Comparison of ENCODE assay signal across 9 cellular contexts in genomic region chr13:50365683-50366391, GRCh38.
A peak's percentile ranks its signal among the peaks of the same experiment; 100 is the strongest.
DNase-seq lines count a peak whose midpoint lies in the region; ATAC-seq and TF ChIP-seq lines count a peak whose summit lies in the region.
"Had no signal": no experiment of that assay in that cellular context is flagged by ENCODE, and none has a peak within 500 bp of the region (broad histone marks: within the 10 kb centered on the region; RNA-seq: fewer than 3 reads in every experiment).

No MANE protein-coding gene starts in this region.

- H3K36me3 ChIP-seq in Loucy (ENCODE audit: insufficient read depth, low read length) (no peaks in the 10 kb centered on the region), H7 (replicated peaks; ENCODE audit: control insufficient read depth, insufficient read depth, low read length) (no peaks in the 10 kb centered on the region)
- H3K36me3 ChIP-seq: vagina had no signal

- no peaks in the 10 kb centered on the region for H3K9me3 ChIP-seq in Loucy (ENCODE audit: insufficient read depth, low read depth, low read length)
- H3K9me3 ChIP-seq: vagina had no signal

- H3F3A ChIP-seq in Loucy (ENCODE audit: low read depth) = no peaks in the 10 kb centered on the region

- CTCF ChIA-PET in HEK293T (lab: Yijun Ruan, JAX) = interaction anchor here (0.6 kb wide), 1 partner anchor 435 kb away, joined by 3 read pairs; no protein-coding TSS in a partner anchor

- H2AFZ ChIP-seq in Loucy (ENCODE audit: low read length) = no peak overlapping the region

- no peaks in the 10 kb centered on the region for H4K20me1 ChIP-seq in Loucy (ENCODE audit: insufficient read depth, low read length, poor library complexity, severe bottlenecking)

- H3K9ac ChIP-seq in Loucy (ENCODE audit: low read depth, low read length, poor library complexity, severe bottlenecking) = peak overlapping the region; percentile 58

- TF ChIP-seq CTCF in Loucy (conservative IDR thresholded peaks at IDR 0.05; ENCODE audit: low read length) = no peak

- H3K79me2 ChIP-seq in Loucy (ENCODE audit: insufficient read depth, low read length) = peaks cover 80% of the 10 kb centered on the region

- peak; percentile 60 for ATAC-seq in GM21529 (IDR thresholded peaks at IDR 0.05; ENCODE audit: unreplicated experiment)

- DNase-seq in COR-L47 (lab: John Stamatoyannopoulos, UW) (peak; percentile 76), fibroblast of gingiva (ENCODE audit: low read depth) (peak; percentile 66), HEK293T (ENCODE audit: extremely low spot score) (no peak), H7 (no peak)
- DNase-seq in activated CD4-positive, alpha-beta T cell treated with anti-CD3 and anti-CD28 coated beads for 1 hour = peak; percentile 14
- peak; percentile 59 for DNase-seq in stimulated activated naive CD4-positive, alpha-beta T cell treated with Interleukin-2 at 50 U/mL for 16 hours (lab: John Stamatoyannopoulos, UW)

- H3K27me3 ChIP-seq in Loucy (ENCODE audit: insufficient read depth, low read length, poor library complexity, severe bottlenecking) = no peaks in the 10 kb centered on the region
- no peaks in the 10 kb centered on the region for H3K27me3 ChIP-seq in H7 (ENCODE audit: control insufficient read depth, insufficient read depth, low read length)
- H3K27me3 ChIP-seq: vagina had no signal

- POLR2A ChIA-PET in HEK293T (lab: Yijun Ruan, JAX) = interaction anchor here (1.6 kb wide), 1 partner anchor 242 kb away, joined by 4 read pairs; no protein-coding TSS in a partner anchor

- H3K4me2 ChIP-seq in Loucy (ENCODE audit: low read depth, low read length, poor library complexity, severe bottlenecking) = peak overlapping the region; percentile 61

- H3K4me3 ChIP-seq in Loucy (ENCODE audit: low read length, poor library complexity, severe bottlenecking) (peak overlapping the region; percentile 56), H7 (ENCODE audit: insufficient read depth, low read depth, low read length) (no peak overlapping the region)
- H3K4me3 ChIP-seq: vagina had no signal

- H3K9me2 ChIP-seq in Loucy (replicated peaks; ENCODE audit: low read depth, low read length) = no peaks in the 10 kb centered on the region

- H3K4me1 ChIP-seq in Loucy (ENCODE audit: insufficient read depth, low read length, poor library complexity, severe bottlenecking) = peaks cover 23% of the 10 kb centered on the region
- H3K4me1 ChIP-seq: vagina had no signal

TF ChIP-seq in HEK293T, 16 proteins besides CTCF, POLR2A, EP300 and RAD21:
- TF ChIP-seq FOXM1 (IDR thresholded peaks at IDR 0.05; ENCODE audit: borderline replicate concordance) (no peak), LEF1 (IDR thresholded peaks at IDR 0.05; ENCODE audit: borderline replicate concordance) (no peak), TARDBP (IDR thresholded peaks at IDR 0.05) (no peak), CTBP1 (IDR thresholded peaks at IDR 0.05; ENCODE audit: borderline replicate concordance) (no peak), FOXK2 (IDR thresholded peaks at IDR 0.05) (no peak), PKNOX1 (IDR thresholded peaks at IDR 0.05) (no peak), SP1 (IDR thresholded peaks at IDR 0.05) (no peak), FOXA1 (IDR thresholded peaks at IDR 0.05) (no peak), ELF4 (IDR thresholded peaks at IDR 0.05) (no peak), ZNF384 (IDR thresholded peaks at IDR 0.05) (no peak), SUZ12 (IDR thresholded peaks at IDR 0.05) (no peak), HDGF (IDR thresholded peaks at IDR 0.05; ENCODE audit: borderline replicate concordance) (no peak), L3MBTL2 (conservative IDR thresholded peaks at IDR 0.05) (no peak), ARNT (IDR thresholded peaks at IDR 0.05) (no peak)

Comparison
In these comparisons a context has a peak if more than half of its experiments do, and no peak if none do; other contexts are left out.
1. DNase-seq: peak in COR-L47 (single experiment), activated CD4-positive, alpha-beta T cell treated with anti-CD3 and anti-CD28 coated beads for 1 hour (single experiment), fibroblast of gingiva (single experiment) and stimulated activated naive CD4-positive, alpha-beta T cell treated with Interleukin-2 at 50 U/mL for 16 hours (single experiment); none in HEK293T (single experiment) and H7 (single experiment).